12 cellular contexts compared by ENCODE assay signal in genomic region chr11:118717221-118717620, GRCh38. TPM values are rescaled to one million over a fixed set of nuclear protein-coding genes. Genes with fewer than 3 reads are reported as not detected.
"Had no signal": no experiment of that assay in that cellular context is flagged by ENCODE, and none has a peak within 500 bp of the region (broad histone marks: within the 10 kb centered on the region; RNA-seq: fewer than 3 reads in every experiment).

No MANE protein-coding gene starts in this region.

RNA-seq across cellular contexts. Expression of gene TREH, which starts 37.8 kb away (rescaled TPM):
- total RNA-seq: dermis microvascular lymphatic vessel endothelial cell; gastrocnemius medialis; glomerular endothelial cell; kidney epithelial cell; left cardiac atrium; left lung; left ventricle myocardium superior; lower leg skin; lung microvascular endothelial cell; myocyte; naive thymus-derived CD8-positive, alpha-beta T cell had no signal
- polyA plus RNA-seq: keratinocyte; naive thymus-derived CD8-positive, alpha-beta T cell had no signal
